In the genomic region with DNA sequence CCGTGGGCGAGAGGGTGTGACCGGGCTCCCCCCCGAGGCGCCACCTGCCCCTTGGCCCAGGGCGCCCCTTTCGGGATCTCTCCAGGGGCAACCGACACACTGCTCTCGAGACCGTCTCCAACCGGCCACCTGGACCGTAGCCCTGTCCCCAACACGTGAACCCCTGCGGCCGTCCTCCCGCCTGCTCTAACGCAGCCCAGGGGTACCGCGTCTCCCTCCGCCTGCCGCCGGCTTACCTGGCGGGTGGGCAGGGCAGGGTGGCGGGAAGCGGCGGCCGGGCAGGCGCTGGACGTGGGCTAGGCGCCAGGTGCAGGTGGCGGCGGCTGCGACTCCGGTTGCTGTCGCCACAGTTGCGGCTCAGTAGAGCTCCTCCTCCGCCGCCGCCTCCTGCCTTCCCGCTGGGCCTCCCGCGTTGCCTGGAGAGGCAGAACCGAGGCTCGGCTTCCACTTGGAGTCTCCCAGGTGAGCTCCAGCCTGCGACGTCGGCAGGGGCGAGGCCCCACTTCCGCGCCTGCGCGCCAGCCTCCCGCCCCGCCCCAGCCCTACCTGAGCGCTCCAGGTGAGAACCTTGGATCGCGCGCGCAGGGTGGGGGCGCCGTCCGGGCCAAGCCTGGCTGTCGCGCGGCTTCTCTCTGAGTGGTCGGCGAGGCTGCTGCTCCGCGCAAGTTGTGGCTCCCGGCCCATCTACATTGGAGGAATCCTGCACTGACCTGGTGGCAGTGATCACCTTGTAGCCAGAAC, we compare ENCODE assay signal across 8 cellular contexts. TPM values are rescaled to one million over a fixed set of nuclear protein-coding genes. Genes with fewer than 3 reads are reported as not detected.
DNase-seq lines count a peak whose midpoint lies in the region; ATAC-seq and TF ChIP-seq lines count a peak whose summit lies in the region.

A gene (minus strand): TSS at position 469 of the 741 bp plus-strand sequence. CDS start 23,547 bp downstream, outside the sequence.

- H4K20me1 ChIP-seq in OCI-LY3 (ENCODE audit: insufficient read depth, low read length) = no peaks in the 10 kb centered on the region
- H4K20me1 ChIP-seq in hepatocyte (ENCODE audit: insufficient read depth, poor library complexity, severe bottlenecking) = no peaks in the 10 kb centered on the region

- no peaks in the 10 kb centered on the region for H3K9me2 ChIP-seq in hepatocyte (replicated peaks; ENCODE audit: insufficient read depth)

- H2AFZ ChIP-seq in OCI-LY3 (ENCODE audit: low read depth, low read length) = peak within 1 kb of the TSS; percentile 76
- H2AFZ ChIP-seq in hepatocyte = peak within 1 kb of the TSS; percentile 74

- TF ChIP-seq CTCF in OCI-LY3 (IDR thresholded peaks at IDR 0.05; ENCODE audit: low read depth, low read length) = no peak
- TF ChIP-seq CTCF in adrenal gland (IDR thresholded peaks at IDR 0.05) = no peak
- TF ChIP-seq CTCF in hepatocyte (IDR thresholded peaks at IDR 0.05; ENCODE audit: poor library complexity) = no peak

- H3K27ac ChIP-seq in OCI-LY3 (ENCODE audit: low read length) (no peak within 1 kb of the TSS), adrenal gland (peak within 1 kb of the TSS in 1 of 5 donors; percentile 26), hepatocyte (peak within 1 kb of the TSS; percentile 95)

- H3K4me2 ChIP-seq in OCI-LY3 (ENCODE audit: low read length) (peak within 1 kb of the TSS; percentile 96), hepatocyte (peak within 1 kb of the TSS; percentile 85)

- H3K27me3 ChIP-seq in OCI-LY3 (ENCODE audit: low read depth, low read length) (peaks cover 25% of the 10 kb centered on the region), adrenal gland (peaks cover 21% of the 10 kb centered on the region), hepatocyte (no peaks in the 10 kb centered on the region)

- H3K79me2 ChIP-seq in OCI-LY3 (ENCODE audit: low read length) = no peaks in the 10 kb centered on the region
- H3K79me2 ChIP-seq in hepatocyte = peaks cover 32% of the 10 kb centered on the region

- WGBS in adrenal gland, 4 donors = 0 to 1% methylated on average over 70 of the region's 70 CpGs; no CpG with 5 or more reads in 2 of the 4 donors
- WGBS in hepatocyte (ENCODE audit: low lambda C conversion rate, missing lambda C conversion rate) = 1% methylated on average over 52 of the region's 70 CpGs

- intact Hi-C loops in adrenal gland (cut with DNase I) = no loop called here
- intact Hi-C loops in sciatic nerve (cut with DNase I) = no loop called here

- H3K36me3 ChIP-seq in OCI-LY3 (replicated peaks; ENCODE audit: low read depth, low read length) (no peaks in the 10 kb centered on the region), adrenal gland (replicated peaks in 1 of 2) (no peaks in the 10 kb centered on the region), hepatocyte (replicated peaks; ENCODE audit: insufficient read depth, low read depth) (no peaks in the 10 kb centered on the region)

- H3K9ac ChIP-seq in OCI-LY3 (ENCODE audit: low read length) = peak within 1 kb of the TSS; percentile 50

- H3K9me3 ChIP-seq in OCI-LY3 (ENCODE audit: insufficient read depth, low read length) = no peaks in the 10 kb centered on the region
- no peaks in the 10 kb centered on the region for H3K9me3 ChIP-seq in adrenal gland (replicated peaks in 1 of 3)
- no peaks in the 10 kb centered on the region for H3K9me3 ChIP-seq in hepatocyte (ENCODE audit: low read depth)

- H3K4me1 ChIP-seq in OCI-LY3 (ENCODE audit: low read length) (peaks cover 12% of the 10 kb centered on the region), adrenal gland (replicated peaks in 1 of 2) (peaks cover 14 to 16% of the 10 kb centered on the region in 2 donors), hepatocyte (ENCODE audit: insufficient read depth) (no peaks in the 10 kb centered on the region)

- H3K4me3 ChIP-seq in OCI-LY3 (ENCODE audit: low read length) = peak within 1 kb of the TSS; percentile 88
- peak within 1 kb of the TSS in 3 of 4 donors; percentile 7 to 57 (median 18) for H3K4me3 ChIP-seq in adrenal gland
- peak within 1 kb of the TSS; percentile 62 for H3K4me3 ChIP-seq in hepatocyte

- peak; percentile 35 for DNase-seq in Ammon's horn (ENCODE audit: low spot score)
- DNase-seq in adrenal gland = peak in 6 of 7 donors; percentile 11 to 59 (median 26)
- DNase-seq in hepatocyte (ENCODE audit: low spot score) = peak; percentile 94
- DNase-seq in sciatic nerve (ENCODE audit: low spot score) = peak; percentile 52
- no peak for DNase-seq in AG08395 (ENCODE audit: low spot score)

- ATAC-seq in GM19035 (IDR thresholded peaks at IDR 0.05; ENCODE audit: unreplicated experiment) = peak; percentile 37
- peak; percentile 28 for ATAC-seq in HG03196 (IDR thresholded peaks at IDR 0.05; ENCODE audit: unreplicated experiment)
- peak; percentile 33 for ATAC-seq in sciatic nerve

- no peak for TF ChIP-seq POLR2A in adrenal gland (IDR thresholded peaks at IDR 0.05)

RNA-seq across cellular contexts. Expression of the gene that starts here (rescaled TPM):
- total RNA-seq in adrenal gland = 1 to 10 TPM in 3 of 8 donors, under 1 TPM in 4, not detected in 1; 0.55 to 3.9 (median 0.99) TPM
- polyA plus RNA-seq in adrenal gland = 1 to 10 TPM; 1.5 to 5.5 (median 5.0) TPM
- total RNA-seq in hepatocyte = 48.1 and 49.9 TPM in 2 replicates
- polyA plus RNA-seq in hepatocyte = 15.8 and 21.5 TPM in 2 replicates
- total RNA-seq in sciatic nerve = 2.5 TPM

Comparison
In these comparisons a context has a peak if more than half of its experiments do, and no peak if none do; other contexts are left out.
1. H3K4me3 ChIP-seq: peak in every context shown above with its lines; median percentile 88 in OCI-LY3; 62 in hepatocyte; 18 in adrenal gland.